In the genomic region with DNA sequence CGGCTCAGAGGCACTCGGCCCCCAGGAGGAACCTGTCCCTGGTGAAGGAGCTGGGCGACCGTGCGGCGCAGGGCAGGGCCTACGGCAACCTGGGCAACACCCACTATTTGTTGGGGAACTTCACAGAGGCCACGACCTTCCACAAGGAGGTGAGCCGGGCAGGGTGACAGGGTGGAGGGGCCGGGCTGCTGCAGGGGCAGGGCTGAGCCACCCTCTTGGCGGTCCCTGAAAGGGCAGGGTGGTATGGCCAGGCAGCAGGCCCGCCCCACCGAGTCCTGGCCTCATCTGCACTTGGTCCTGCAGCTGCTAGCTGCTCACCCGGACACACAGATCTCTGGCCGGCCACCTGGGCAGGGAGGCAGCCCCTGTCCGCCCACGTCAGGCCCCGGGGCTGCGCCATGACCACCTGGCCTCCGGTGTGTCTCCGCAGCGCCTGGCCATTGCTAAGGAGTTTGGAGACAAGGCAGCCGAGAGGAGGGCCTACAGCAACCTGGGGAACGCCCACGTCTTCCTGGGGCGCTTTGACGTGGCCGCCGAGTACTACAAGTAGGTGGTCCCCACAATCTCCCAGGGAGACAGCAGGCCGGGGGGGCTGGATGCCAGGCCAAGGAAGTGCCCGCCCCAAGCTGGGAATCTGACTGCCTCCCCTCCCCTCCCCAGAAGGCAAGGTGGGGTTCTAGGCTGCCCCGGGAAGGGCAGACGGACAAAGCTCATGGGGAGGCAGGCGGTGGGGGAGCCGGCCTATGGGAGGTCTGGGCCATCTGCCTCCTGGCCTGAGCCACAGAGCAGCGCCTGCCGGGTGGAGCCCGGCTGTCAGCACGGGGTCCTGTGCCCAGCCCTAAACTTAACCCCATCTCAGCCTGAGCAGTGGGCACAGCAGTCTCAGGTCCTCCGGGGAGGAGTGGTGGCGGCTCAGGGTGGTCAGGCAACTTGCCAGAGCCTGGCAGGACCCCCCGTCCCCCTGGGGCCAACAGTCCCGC, we compare ENCODE assay signal across 30 cellular contexts. TPM values are rescaled to one million over a fixed set of nuclear protein-coding genes. Genes with fewer than 3 reads are reported as not detected.
"Had no signal": no experiment of that assay in that cellular context is flagged by ENCODE, and none has a peak within 500 bp of the region (broad histone marks: within the 10 kb centered on the region; RNA-seq: fewer than 3 reads in every experiment).

No MANE protein-coding gene starts in this region.

- H3K27ac ChIP-seq: ascending aorta, PC-9 had no signal

- H3K27me3 ChIP-seq: ascending aorta, cardiac muscle cell had no signal

- ATAC-seq: Right ventricle myocardium inferior had no signal

- H3K9me3 ChIP-seq: ascending aorta had no signal

- H3K4me3 ChIP-seq: ascending aorta, cardiac muscle cell, PC-9 had no signal

- H3K4me2 ChIP-seq: PC-9 had no signal

- DNase-seq: activated CD4-positive, alpha-beta memory T cell treated with anti-CD3 and anti-CD28 coated beads, Interleukin-2, amount 10 ng/mL, durations not matched to agents 7 days and 5 days; activated CD4-positive, alpha-beta T cell treated with anti-CD3 and anti-CD28 coated beads for 1 hour; activated CD4-positive, alpha-beta T cell treated with anti-CD3 and anti-CD28 coated beads for 48 hours; activated CD4-positive, CD25-positive, alpha-beta regulatory T cell; activated gamma-delta T cell; activated naive CD4-positive, alpha-beta T cell treated with Interleukin-2 at 50 U/mL for 16 hours; activated naive CD8-positive, alpha-beta T cell treated with anti-CD3 and anti-CD28 coated beads, Interleukin-2, amount 10 ng/mL, durations not matched to agents 7 days and 5 days; activated T-cell treated with anti-CD3 and anti-CD28 coated beads, Interleukin-2, amount 50 U/mL, for 24 hours; amygdala; MM.1S; MV-4-11; NCI-H1092; NCI-H1436 treated with DMSO at 0.1 percent for 48 hours; NCI-H1694 treated with DMSO at 0.1 percent for 48 hours; NCI-H2029; NCI-H345; NCI-H524 treated with DMSO at 0.1 percent for 48 hours; PC-9; SIG-M5; SW 1271; T-helper 1 cell; T-helper 2 cell; T-helper 9 cell had no signal

- H2AFZ ChIP-seq: PC-9 had no signal

RNA-seq across cellular contexts. Expression of a gene that starts 10.4 kb away (rescaled TPM):
- total RNA-seq: OCI-LY7 had no signal

RNA-seq across cellular contexts. Expression of a gene that starts 33.8 kb away (rescaled TPM):
- total RNA-seq: activated CD4-positive, alpha-beta memory T cell treated with anti-CD3 and anti-CD28 coated beads, Interleukin-2, amount 10 ng/mL, durations not matched to agents 7 days and 5 days; activated naive CD8-positive, alpha-beta T cell treated with anti-CD3 and anti-CD28 coated beads, Interleukin-2, amount 10 ng/mL, durations not matched to agents 7 days and 5 days; activated T-helper 2 cell treated with anti-CD3 and anti-CD28 coated beads, Interferon-gamma antibody, Interleukin-2, Interleukin-4, amounts not matched to agents 10 μg/mL and 5 μg/mL and 100 μg/mL, durations not matched to agents 14 hours and 24 hours and 36 hours; chondrocyte; LHCN-M2; OCI-LY7; Right ventricle myocardium inferior had no signal
